In genomic region chr12:51951199-51951842, GRCh38 we compare ENCODE assay signal across 7 cellular contexts. TPM values are rescaled to one million over a fixed set of nuclear protein-coding genes. Genes with fewer than 3 reads are reported as not detected.
DNase-seq lines count a peak whose midpoint lies in the region; ATAC-seq, FAIRE-seq and TF ChIP-seq lines count a peak whose summit lies in the region.

Gene ACVR1B, plus strand, starts transcription at chr12:51951699. Its CDS starts 45 bp downstream, at chr12:51951744.

- H3K27ac Mint-ChIP-seq in central memory CD8-positive, alpha-beta T cell (ENCODE audit: low read depth), result peak within 1 kb of the TSS; percentile 87

- peak within 1 kb of the TSS; percentile 92 for H3K9ac ChIP-seq in keratinocyte (ENCODE audit: control insufficient read depth, extremely low read depth, insufficient read depth, low read length)

- H3K27me3 Mint-ChIP-seq in central memory CD8-positive, alpha-beta T cell, result peaks cover 14% of the 10 kb centered on the region

- H3K9me3 ChIP-seq in keratinocyte (ENCODE audit: control insufficient read depth, low read depth, low read length), result no peaks in the 10 kb centered on the region

- no peak for TF ChIP-seq CTCF in keratinocyte (optimal IDR thresholded peaks at IDR 0.05 in 1 of 3, IDR thresholded peaks at IDR 0.05 in 1 of 3, conservative IDR thresholded peaks at IDR 0.05 in 1 of 3; ENCODE audit: extremely low read depth in 1 of 3, insufficient read depth in 2 of 3, low read length in 3 of 3)

- H2AFZ ChIP-seq in keratinocyte (ENCODE audit: control insufficient read depth, low read length), result peak within 1 kb of the TSS; percentile 94

- H3K9me1 ChIP-seq in keratinocyte (ENCODE audit: control insufficient read depth, extremely low read depth, insufficient read depth, low read length), result no peaks in the 10 kb centered on the region

- H3K4me3 Mint-ChIP-seq in central memory CD8-positive, alpha-beta T cell, result peak within 1 kb of the TSS; percentile 98

- no peaks in the 10 kb centered on the region for H3K9me3 Mint-ChIP-seq in central memory CD8-positive, alpha-beta T cell

- ATAC-seq in GM18868 (IDR thresholded peaks at IDR 0.05; ENCODE audit: unreplicated experiment) (peak; percentile 87), HG03196 (IDR thresholded peaks at IDR 0.05; ENCODE audit: unreplicated experiment) (peak; percentile 84)
- ATAC-seq in activated CD4-positive, CD25-positive, alpha-beta regulatory T cell treated with anti-CD3 and anti-CD28 coated beads, Interleukin-2, amount 50 U/mL, for 24 hours, result peak; percentile 94 to 96
- ATAC-seq in central memory CD8-positive, alpha-beta T cell (replicated peaks; ENCODE audit: extremely low read depth, poor library complexity, severe bottlenecking), result peak; percentile 94

- H3K36me3 ChIP-seq in keratinocyte (ENCODE audit: control insufficient read depth in 2 of 2, extremely low read depth in 1 of 2, insufficient read depth in 2 of 2, low read length in 2 of 2), result no peaks in the 10 kb centered on the region

- DNase-seq in NCI-H446 (lab: John Stamatoyannopoulos, UW) (peak; percentile 73 to 93), keratinocyte (ENCODE audit: low read depth, low spot score) (no peak)
- DNase-seq in central memory CD8-positive, alpha-beta T cell (ENCODE audit: low spot score in 2 of 2), result peak; percentile 71 to 80
- peak; percentile 87 for DNase-seq in stimulated activated CD4-positive, alpha-beta T cell treated with anti-CD3 and anti-CD28 coated beads, Interleukin-12 subunit alpha, Interleukin-12 subunit beta, amount 100 ng/mL, for 4 hours

- H3K4me1 ChIP-seq in keratinocyte (ENCODE audit: control insufficient read depth, extremely low read depth, insufficient read depth, low read length), result peaks cover 28% of the 10 kb centered on the region

- peaks cover 3% of the 10 kb centered on the region for H3K36me3 Mint-ChIP-seq in central memory CD8-positive, alpha-beta T cell (ENCODE audit: insufficient read depth)

- H4K20me1 ChIP-seq in keratinocyte (ENCODE audit: control insufficient read depth, extremely low read depth, insufficient read depth, low read length), result peaks cover 3% of the 10 kb centered on the region

- H3K4me1 Mint-ChIP-seq in central memory CD8-positive, alpha-beta T cell, result peaks cover 29% of the 10 kb centered on the region

- H3K4me3 ChIP-seq in keratinocyte (ENCODE audit: control insufficient read depth in 2 of 3, extremely low read depth in 1 of 3, insufficient read depth in 2 of 3, low read depth in 1 of 3, low read length in 3 of 3), result peak within 1 kb of the TSS; percentile 80 to 87 (median 81)

- H3K4me2 ChIP-seq in keratinocyte (ENCODE audit: control insufficient read depth, extremely low read depth, insufficient read depth, low read depth, low read length), result peak within 1 kb of the TSS; percentile 94

- peaks cover 40% of the 10 kb centered on the region for H3K79me2 ChIP-seq in keratinocyte (ENCODE audit: control insufficient read depth, insufficient read depth, low read length)

- no peak for FAIRE-seq in keratinocyte (lab: Jason Lieb, UNC)

- peak within 1 kb of the TSS; percentile 78 for H3K27ac ChIP-seq in keratinocyte (ENCODE audit: control insufficient read depth, insufficient read depth, low read length)

- H3K27me3 ChIP-seq in keratinocyte (ENCODE audit: control insufficient read depth, extremely low read depth, insufficient read depth, low read length), result no peaks in the 10 kb centered on the region

- dilution Hi-C loops in keratinocyte (cut with MboI; ENCODE audit: extremely low pct_ligation_motif_present, low sequenced_read_pairs), result no loop called here

RNA-seq across cellular contexts. Expression of gene ACVR1B, which starts in this region (rescaled TPM):
- 11.8 to 15.3 TPM (median 12.7 TPM) in 3 replicates for polyA plus RNA-seq in keratinocyte
- 3.6 TPM for polyA plus RNA-seq in keratinocyte (2011; ENCODE audit: low read depth)
- 9.3 and 10.1 TPM in 2 replicates for polyA plus RNA-seq in keratinocyte (2011; cell fraction: cytosol; rRNA removed)
- polyA plus RNA-seq in keratinocyte (2011; cell fraction: nucleus; rRNA removed), result 36.4 and 38.2 TPM in 2 replicates
- polyA plus RNA-seq in keratinocyte (2012; ENCODE audit: low replicate concordance), result 12.9 and 13.0 TPM in 2 replicates
- 16.3 to 20.1 TPM (median 18.7 TPM) in 3 replicates for polyA minus RNA-seq in keratinocyte
- 12.1 TPM for polyA minus RNA-seq in keratinocyte (2011; cell fraction: cytosol; rRNA and poly(A)+ RNA removed)
- polyA minus RNA-seq in keratinocyte (2011; cell fraction: nucleus; rRNA and poly(A)+ RNA removed), result 21.5 and 26.6 TPM in 2 replicates
